ENCODE assay signal across 1 cellular context in the genomic region with DNA sequence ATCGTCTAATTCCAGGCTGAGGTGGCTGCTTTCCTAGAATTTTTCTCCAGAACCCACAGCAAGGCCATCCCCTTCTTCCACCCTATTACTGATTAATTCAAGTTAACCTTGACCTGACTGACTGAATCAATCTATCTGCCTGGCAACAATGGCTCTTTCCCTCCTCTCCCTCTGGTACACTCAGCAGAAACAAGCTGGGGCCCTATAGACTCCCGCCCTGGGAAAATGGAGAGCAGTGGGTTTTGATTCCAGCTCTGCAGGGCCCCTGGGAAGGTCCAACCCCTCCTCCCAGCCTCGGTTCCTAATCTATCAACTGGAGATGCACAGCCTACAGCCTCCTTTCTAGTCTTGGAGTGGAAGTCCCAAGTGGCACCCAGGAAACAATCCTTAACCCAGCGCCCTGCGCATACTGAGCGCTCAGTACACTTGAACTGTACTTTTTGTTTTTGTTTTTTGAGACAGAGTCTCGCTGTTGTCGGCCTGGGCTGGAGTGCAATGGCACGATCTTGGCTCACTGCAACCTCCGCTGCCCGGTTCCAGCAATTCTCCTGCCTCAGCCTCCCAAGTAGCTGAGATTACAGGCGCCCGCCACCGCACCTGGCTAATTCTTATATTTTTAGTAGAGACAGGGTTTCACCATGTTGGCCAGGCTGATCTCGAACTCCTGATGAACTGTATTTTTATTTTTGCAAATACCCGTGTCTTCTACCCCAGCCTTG.
TF ChIP-seq lines count a peak whose summit lies in the region.

No MANE protein-coding gene starts in this region.

TF ChIP-seq in HepG2, 621 proteins besides CTCF, POLR2A, EP300 and RAD21 (continued from another document and continues in another):
- TF ChIP-seq, protein P1, sequence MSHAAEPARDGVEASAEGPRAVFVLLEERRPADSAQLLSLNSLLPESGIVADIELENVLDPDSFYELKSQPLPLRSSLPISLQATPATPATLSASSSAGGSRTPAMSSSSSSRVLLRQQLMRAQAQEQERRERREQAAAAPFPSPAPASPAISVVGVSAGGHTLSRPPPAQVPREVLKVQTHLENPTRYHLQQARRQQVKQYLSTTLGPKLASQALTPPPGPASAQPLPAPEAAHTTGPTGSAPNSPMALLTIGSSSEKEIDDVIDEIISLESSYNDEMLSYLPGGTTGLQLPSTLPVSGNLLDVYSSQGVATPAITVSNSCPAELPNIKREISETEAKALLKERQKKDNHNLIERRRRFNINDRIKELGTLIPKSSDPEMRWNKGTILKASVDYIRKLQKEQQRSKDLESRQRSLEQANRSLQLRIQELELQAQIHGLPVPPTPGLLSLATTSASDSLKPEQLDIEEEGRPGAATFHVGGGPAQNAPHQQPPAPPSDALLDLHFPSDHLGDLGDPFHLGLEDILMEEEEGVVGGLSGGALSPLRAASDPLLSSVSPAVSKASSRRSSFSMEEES (CRISPR knock-in tag; IDR thresholded peaks at IDR 0.05), result 0 out of 2 replicates have a peak, but pooled peaks have one; percentile 29
- TF ChIP-seq, protein P2, sequence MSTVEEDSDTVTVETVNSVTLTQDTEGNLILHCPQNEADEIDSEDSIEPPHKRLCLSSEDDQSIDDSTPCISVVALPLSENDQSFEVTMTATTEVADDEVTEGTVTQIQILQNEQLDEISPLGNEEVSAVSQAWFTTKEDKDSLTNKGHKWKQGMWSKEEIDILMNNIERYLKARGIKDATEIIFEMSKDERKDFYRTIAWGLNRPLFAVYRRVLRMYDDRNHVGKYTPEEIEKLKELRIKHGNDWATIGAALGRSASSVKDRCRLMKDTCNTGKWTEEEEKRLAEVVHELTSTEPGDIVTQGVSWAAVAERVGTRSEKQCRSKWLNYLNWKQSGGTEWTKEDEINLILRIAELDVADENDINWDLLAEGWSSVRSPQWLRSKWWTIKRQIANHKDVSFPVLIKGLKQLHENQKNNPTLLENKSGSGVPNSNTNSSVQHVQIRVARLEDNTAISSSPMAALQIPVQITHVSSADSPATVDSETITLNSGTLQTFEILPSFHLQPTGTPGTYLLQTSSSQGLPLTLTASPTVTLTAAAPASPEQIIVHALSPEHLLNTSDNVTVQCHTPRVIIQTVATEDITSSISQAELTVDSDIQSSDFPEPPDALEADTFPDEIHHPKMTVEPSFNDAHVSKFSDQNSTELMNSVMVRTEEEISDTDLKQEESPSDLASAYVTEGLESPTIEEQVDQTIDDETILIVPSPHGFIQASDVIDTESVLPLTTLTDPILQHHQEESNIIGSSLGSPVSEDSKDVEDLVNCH (CRISPR knock-in tag; IDR thresholded peaks at IDR 0.05), result no peak
- TF ChIP-seq, protein P3, sequence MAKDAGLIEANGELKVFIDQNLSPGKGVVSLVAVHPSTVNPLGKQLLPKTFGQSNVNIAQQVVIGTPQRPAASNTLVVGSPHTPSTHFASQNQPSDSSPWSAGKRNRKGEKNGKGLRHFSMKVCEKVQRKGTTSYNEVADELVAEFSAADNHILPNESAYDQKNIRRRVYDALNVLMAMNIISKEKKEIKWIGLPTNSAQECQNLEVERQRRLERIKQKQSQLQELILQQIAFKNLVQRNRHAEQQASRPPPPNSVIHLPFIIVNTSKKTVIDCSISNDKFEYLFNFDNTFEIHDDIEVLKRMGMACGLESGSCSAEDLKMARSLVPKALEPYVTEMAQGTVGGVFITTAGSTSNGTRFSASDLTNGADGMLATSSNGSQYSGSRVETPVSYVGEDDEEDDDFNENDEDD (CRISPR knock-in tag; IDR thresholded peaks at IDR 0.05; ENCODE audit: borderline replicate concordance), result no peak
- TF ChIP-seq ZSCAN12 (CRISPR knock-in tag; IDR thresholded peaks at IDR 0.05) (no peak), NFATC3 (CRISPR knock-in tag; IDR thresholded peaks at IDR 0.05) (0 out of 2 replicates have a peak, but pooled peaks have one; percentile 48), SKI (IDR thresholded peaks at IDR 0.05; ENCODE audit: partially characterized antibody) (peak; percentile 35), MTF2 (CRISPR knock-in tag; IDR thresholded peaks at IDR 0.05; ENCODE audit: borderline replicate concordance) (no peak), CBFB (CRISPR knock-in tag; IDR thresholded peaks at IDR 0.05) (no peak), HDAC2 (CRISPR knock-in tag; IDR thresholded peaks at IDR 0.05) (peak; percentile 65; the same call in 1 of the 2 replicates), NR2F1 (CRISPR knock-in tag; IDR thresholded peaks at IDR 0.05) (peak; percentile 50 to 57), HMG20A (CRISPR knock-in tag; IDR thresholded peaks at IDR 0.05; ENCODE audit: borderline replicate concordance) (peak; percentile 53; the same call in 1 of the 2 replicates), ZNF263 (CRISPR knock-in tag; IDR thresholded peaks at IDR 0.05) (0 out of 2 replicates have a peak, but pooled peaks have one; percentile 23), ZNF83 (CRISPR knock-in tag; IDR thresholded peaks at IDR 0.05; ENCODE audit: borderline replicate concordance) (no peak), ZSCAN25 (CRISPR knock-in tag; IDR thresholded peaks at IDR 0.05) (0 out of 2 replicates have a peak, but pooled peaks have one; percentile 65), RCOR2 (CRISPR knock-in tag; IDR thresholded peaks at IDR 0.05) (0 out of 2 replicates have a peak, but pooled peaks have one; percentile 20), PPARG (CRISPR knock-in tag; conservative IDR thresholded peaks at IDR 0.05) (peak; percentile 30), SOX13 (IDR thresholded peaks at IDR 0.05) (0 out of 2 replicates have a peak, but pooled peaks have one; percentile 26), SOX13 (CRISPR knock-in tag; conservative IDR thresholded peaks at IDR 0.05 in 1 of 2, IDR thresholded peaks at IDR 0.05 in 1 of 2) (peak in 1 of 2 experiments; percentile 87; a peak in 2 of 4 replicates), ZNF749 (CRISPR knock-in tag; IDR thresholded peaks at IDR 0.05; ENCODE audit: borderline replicate concordance) (no peak), ZMYM4 (CRISPR knock-in tag; IDR thresholded peaks at IDR 0.05) (no peak), JUND (CRISPR knock-in tag; IDR thresholded peaks at IDR 0.05) (no peak), ZNF335 (CRISPR knock-in tag; IDR thresholded peaks at IDR 0.05) (no peak), ZNF317 (CRISPR knock-in tag; IDR thresholded peaks at IDR 0.05) (peak; percentile 42; the same call in 1 of the 2 replicates), ZNF780A (CRISPR knock-in tag; IDR thresholded peaks at IDR 0.05) (no peak)
- TF ChIP-seq, protein P4, sequence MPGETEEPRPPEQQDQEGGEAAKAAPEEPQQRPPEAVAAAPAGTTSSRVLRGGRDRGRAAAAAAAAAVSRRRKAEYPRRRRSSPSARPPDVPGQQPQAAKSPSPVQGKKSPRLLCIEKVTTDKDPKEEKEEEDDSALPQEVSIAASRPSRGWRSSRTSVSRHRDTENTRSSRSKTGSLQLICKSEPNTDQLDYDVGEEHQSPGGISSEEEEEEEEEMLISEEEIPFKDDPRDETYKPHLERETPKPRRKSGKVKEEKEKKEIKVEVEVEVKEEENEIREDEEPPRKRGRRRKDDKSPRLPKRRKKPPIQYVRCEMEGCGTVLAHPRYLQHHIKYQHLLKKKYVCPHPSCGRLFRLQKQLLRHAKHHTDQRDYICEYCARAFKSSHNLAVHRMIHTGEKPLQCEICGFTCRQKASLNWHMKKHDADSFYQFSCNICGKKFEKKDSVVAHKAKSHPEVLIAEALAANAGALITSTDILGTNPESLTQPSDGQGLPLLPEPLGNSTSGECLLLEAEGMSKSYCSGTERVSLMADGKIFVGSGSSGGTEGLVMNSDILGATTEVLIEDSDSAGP (CRISPR knock-in tag; IDR thresholded peaks at IDR 0.05; ENCODE audit: borderline replicate concordance), result 0 out of 2 replicates have a peak, but pooled peaks have one; percentile 31
- TF ChIP-seq, protein P5, sequence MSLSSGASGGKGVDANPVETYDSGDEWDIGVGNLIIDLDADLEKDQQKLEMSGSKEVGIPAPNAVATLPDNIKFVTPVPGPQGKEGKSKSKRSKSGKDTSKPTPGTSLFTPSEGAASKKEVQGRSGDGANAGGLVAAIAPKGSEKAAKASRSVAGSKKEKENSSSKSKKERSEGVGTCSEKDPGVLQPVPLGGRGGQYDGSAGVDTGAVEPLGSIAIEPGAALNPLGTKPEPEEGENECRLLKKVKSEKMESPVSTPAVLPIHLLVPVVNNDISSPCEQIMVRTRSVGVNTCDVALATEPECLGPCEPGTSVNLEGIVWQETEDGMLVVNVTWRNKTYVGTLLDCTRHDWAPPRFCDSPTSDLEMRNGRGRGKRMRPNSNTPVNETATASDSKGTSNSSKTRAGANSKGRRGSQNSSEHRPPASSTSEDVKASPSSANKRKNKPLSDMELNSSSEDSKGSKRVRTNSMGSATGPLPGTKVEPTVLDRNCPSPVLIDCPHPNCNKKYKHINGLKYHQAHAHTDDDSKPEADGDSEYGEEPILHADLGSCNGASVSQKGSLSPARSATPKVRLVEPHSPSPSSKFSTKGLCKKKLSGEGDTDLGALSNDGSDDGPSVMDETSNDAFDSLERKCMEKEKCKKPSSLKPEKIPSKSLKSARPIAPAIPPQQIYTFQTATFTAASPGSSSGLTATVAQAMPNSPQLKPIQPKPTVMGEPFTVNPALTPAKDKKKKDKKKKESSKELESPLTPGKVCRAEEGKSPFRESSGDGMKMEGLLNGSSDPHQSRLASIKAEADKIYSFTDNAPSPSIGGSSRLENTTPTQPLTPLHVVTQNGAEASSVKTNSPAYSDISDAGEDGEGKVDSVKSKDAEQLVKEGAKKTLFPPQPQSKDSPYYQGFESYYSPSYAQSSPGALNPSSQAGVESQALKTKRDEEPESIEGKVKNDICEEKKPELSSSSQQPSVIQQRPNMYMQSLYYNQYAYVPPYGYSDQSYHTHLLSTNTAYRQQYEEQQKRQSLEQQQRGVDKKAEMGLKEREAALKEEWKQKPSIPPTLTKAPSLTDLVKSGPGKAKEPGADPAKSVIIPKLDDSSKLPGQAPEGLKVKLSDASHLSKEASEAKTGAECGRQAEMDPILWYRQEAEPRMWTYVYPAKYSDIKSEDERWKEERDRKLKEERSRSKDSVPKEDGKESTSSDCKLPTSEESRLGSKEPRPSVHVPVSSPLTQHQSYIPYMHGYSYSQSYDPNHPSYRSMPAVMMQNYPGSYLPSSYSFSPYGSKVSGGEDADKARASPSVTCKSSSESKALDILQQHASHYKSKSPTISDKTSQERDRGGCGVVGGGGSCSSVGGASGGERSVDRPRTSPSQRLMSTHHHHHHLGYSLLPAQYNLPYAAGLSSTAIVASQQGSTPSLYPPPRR (CRISPR knock-in tag; IDR thresholded peaks at IDR 0.05; ENCODE audit: borderline replicate concordance), result peak; percentile 34; the same call in 1 of the 2 replicates
- TF ChIP-seq, protein P6, sequence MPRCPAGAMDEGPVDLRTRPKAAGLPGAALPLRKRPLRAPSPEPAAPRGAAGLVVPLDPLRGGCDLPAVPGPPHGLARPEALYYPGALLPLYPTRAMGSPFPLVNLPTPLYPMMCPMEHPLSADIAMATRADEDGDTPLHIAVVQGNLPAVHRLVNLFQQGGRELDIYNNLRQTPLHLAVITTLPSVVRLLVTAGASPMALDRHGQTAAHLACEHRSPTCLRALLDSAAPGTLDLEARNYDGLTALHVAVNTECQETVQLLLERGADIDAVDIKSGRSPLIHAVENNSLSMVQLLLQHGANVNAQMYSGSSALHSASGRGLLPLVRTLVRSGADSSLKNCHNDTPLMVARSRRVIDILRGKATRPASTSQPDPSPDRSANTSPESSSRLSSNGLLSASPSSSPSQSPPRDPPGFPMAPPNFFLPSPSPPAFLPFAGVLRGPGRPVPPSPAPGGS (CRISPR knock-in tag; IDR thresholded peaks at IDR 0.05), result no peak; the same call in 1 of the 2 replicates
- TF ChIP-seq, protein P7, sequence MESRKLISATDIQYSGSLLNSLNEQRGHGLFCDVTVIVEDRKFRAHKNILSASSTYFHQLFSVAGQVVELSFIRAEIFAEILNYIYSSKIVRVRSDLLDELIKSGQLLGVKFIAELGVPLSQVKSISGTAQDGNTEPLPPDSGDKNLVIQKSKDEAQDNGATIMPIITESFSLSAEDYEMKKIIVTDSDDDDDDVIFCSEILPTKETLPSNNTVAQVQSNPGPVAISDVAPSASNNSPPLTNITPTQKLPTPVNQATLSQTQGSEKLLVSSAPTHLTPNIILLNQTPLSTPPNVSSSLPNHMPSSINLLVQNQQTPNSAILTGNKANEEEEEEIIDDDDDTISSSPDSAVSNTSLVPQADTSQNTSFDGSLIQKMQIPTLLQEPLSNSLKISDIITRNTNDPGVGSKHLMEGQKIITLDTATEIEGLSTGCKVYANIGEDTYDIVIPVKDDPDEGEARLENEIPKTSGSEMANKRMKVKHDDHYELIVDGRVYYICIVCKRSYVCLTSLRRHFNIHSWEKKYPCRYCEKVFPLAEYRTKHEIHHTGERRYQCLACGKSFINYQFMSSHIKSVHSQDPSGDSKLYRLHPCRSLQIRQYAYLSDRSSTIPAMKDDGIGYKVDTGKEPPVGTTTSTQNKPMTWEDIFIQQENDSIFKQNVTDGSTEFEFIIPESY (CRISPR knock-in tag; IDR thresholded peaks at IDR 0.05), result peak; percentile 34; the same call in 1 of the 2 replicates
- TF ChIP-seq, protein P8, sequence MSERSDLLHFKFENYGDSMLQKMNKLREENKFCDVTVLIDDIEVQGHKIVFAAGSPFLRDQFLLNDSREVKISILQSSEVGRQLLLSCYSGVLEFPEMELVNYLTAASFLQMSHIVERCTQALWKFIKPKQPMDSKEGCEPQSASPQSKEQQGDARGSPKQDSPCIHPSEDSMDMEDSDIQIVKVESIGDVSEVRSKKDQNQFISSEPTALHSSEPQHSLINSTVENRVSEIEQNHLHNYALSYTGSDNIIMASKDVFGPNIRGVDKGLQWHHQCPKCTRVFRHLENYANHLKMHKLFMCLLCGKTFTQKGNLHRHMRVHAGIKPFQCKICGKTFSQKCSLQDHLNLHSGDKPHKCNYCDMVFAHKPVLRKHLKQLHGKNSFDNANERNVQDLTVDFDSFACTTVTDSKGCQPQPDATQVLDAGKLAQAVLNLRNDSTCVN (CRISPR knock-in tag; IDR thresholded peaks at IDR 0.05; ENCODE audit: borderline replicate concordance), result peak; percentile 39; the same call in 1 of the 2 replicates
- TF ChIP-seq, protein P9, sequence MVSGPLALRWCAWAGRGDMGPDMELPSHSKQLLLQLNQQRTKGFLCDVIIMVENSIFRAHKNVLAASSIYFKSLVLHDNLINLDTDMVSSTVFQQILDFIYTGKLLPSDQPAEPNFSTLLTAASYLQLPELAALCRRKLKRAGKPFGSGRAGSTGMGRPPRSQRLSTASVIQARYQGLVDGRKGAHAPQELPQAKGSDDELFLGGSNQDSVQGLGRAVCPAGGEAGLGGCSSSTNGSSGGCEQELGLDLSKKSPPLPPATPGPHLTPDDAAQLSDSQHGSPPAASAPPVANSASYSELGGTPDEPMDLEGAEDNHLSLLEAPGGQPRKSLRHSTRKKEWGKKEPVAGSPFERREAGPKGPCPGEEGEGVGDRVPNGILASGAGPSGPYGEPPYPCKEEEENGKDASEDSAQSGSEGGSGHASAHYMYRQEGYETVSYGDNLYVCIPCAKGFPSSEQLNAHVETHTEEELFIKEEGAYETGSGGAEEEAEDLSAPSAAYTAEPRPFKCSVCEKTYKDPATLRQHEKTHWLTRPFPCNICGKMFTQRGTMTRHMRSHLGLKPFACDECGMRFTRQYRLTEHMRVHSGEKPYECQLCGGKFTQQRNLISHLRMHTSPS (CRISPR knock-in tag; IDR thresholded peaks at IDR 0.05; ENCODE audit: low read depth), result 0 out of 2 replicates have a peak, but pooled peaks have one; percentile 19
- TF ChIP-seq, protein P10, sequence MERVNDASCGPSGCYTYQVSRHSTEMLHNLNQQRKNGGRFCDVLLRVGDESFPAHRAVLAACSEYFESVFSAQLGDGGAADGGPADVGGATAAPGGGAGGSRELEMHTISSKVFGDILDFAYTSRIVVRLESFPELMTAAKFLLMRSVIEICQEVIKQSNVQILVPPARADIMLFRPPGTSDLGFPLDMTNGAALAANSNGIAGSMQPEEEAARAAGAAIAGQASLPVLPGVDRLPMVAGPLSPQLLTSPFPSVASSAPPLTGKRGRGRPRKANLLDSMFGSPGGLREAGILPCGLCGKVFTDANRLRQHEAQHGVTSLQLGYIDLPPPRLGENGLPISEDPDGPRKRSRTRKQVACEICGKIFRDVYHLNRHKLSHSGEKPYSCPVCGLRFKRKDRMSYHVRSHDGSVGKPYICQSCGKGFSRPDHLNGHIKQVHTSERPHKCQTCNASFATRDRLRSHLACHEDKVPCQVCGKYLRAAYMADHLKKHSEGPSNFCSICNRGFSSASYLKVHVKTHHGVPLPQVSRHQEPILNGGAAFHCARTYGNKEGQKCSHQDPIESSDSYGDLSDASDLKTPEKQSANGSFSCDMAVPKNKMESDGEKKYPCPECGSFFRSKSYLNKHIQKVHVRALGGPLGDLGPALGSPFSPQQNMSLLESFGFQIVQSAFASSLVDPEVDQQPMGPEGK (CRISPR knock-in tag; IDR thresholded peaks at IDR 0.05), result peak; percentile 81
